Comparison of ENCODE assay signal across 1 cellular context in genomic region chr3:190076601-190077444, GRCh38.
A peak's percentile ranks its signal among the peaks of the same experiment; 100 is the strongest.
TF ChIP-seq lines count a peak whose summit lies in the region.

No MANE protein-coding gene starts in this region.

TF ChIP-seq in HEK293, 187 proteins besides CTCF, POLR2A, EP300 and RAD21 (continued from another document):
- no peak for TF ChIP-seq ZNF704 (tag by site-specific recombination; IDR thresholded peaks at IDR 0.05)
- TF ChIP-seq ZNF148 (tag by site-specific recombination; IDR thresholded peaks at IDR 0.05; ENCODE audit: borderline replicate concordance), result no peak
- TF ChIP-seq ZNF23 (tag by site-specific recombination; IDR thresholded peaks at IDR 0.05; ENCODE audit: borderline replicate concordance), result no peak
- no peak for TF ChIP-seq ZNF416 (tag by site-specific recombination; IDR thresholded peaks at IDR 0.05)
- no peak for TF ChIP-seq ZNF626 (tag by site-specific recombination; IDR thresholded peaks at IDR 0.05)
- TF ChIP-seq ZNF302 (tag by site-specific recombination; IDR thresholded peaks at IDR 0.05; ENCODE audit: low read depth), result no peak
- TF ChIP-seq GFI1B (tag by site-specific recombination; IDR thresholded peaks at IDR 0.05), result no peak
- TF ChIP-seq SALL2 (tag by site-specific recombination; IDR thresholded peaks at IDR 0.05; ENCODE audit: borderline replicate concordance), result no peak
- no peak for TF ChIP-seq KLF1 (tag by site-specific recombination; IDR thresholded peaks at IDR 0.05)
- TF ChIP-seq ZNF423 (tag by site-specific recombination; IDR thresholded peaks at IDR 0.05), result no peak
- no peak for TF ChIP-seq PRDM2 (tag by site-specific recombination; IDR thresholded peaks at IDR 0.05; ENCODE audit: borderline replicate concordance)
- 0 out of 2 replicates have a peak, but pooled peaks have one; percentile 23 for TF ChIP-seq ZNF366 (tag by site-specific recombination; conservative IDR thresholded peaks at IDR 0.05)
- TF ChIP-seq SCRT1 (tag by site-specific recombination; IDR thresholded peaks at IDR 0.05; ENCODE audit: borderline replicate concordance), result no peak
- TF ChIP-seq ZNF157 (tag by site-specific recombination; IDR thresholded peaks at IDR 0.05), result no peak
- TF ChIP-seq KLF10 (tag by site-specific recombination; IDR thresholded peaks at IDR 0.05), result no peak
- TF ChIP-seq ZXDB (tag by site-specific recombination; IDR thresholded peaks at IDR 0.05), result no peak
- peak; percentile 67 for TF ChIP-seq INSM2 (tag by site-specific recombination; IDR thresholded peaks at IDR 0.05)
- no peak for TF ChIP-seq ZBTB17 (tag by site-specific recombination; IDR thresholded peaks at IDR 0.05)
- TF ChIP-seq ZNF660 (tag by site-specific recombination; IDR thresholded peaks at IDR 0.05), result peak; percentile 57; the same call in 1 of the 2 replicates
- no peak for TF ChIP-seq ZNF350 (tag by site-specific recombination; IDR thresholded peaks at IDR 0.05)
- no peak for TF ChIP-seq ZNF843 (tag by site-specific recombination; IDR thresholded peaks at IDR 0.05)
- TF ChIP-seq ZNF600 (tag by site-specific recombination; IDR thresholded peaks at IDR 0.05), result peak; percentile 92
- TF ChIP-seq ZFP41 (tag by site-specific recombination; IDR thresholded peaks at IDR 0.05; ENCODE audit: borderline replicate concordance), result no peak
- TF ChIP-seq ZNF248 (tag by site-specific recombination; IDR thresholded peaks at IDR 0.05), result no peak
- TF ChIP-seq ZNF274 (IDR thresholded peaks at IDR 0.05; ENCODE audit: low read length), result no peak
- TF ChIP-seq ZNF274 (tag by site-specific recombination; IDR thresholded peaks at IDR 0.05; ENCODE audit: borderline replicate concordance), result no peak
- TF ChIP-seq ZNF449 (tag by site-specific recombination; IDR thresholded peaks at IDR 0.05), result no peak
- TF ChIP-seq SP7 (tag by site-specific recombination; IDR thresholded peaks at IDR 0.05), result no peak
- TF ChIP-seq ZNF629 (tag by site-specific recombination; IDR thresholded peaks at IDR 0.05), result peak; percentile 48; the same call in 1 of the 2 replicates
- no peak for TF ChIP-seq FEZF1 (tag by site-specific recombination; IDR thresholded peaks at IDR 0.05)
